Comparison of ENCODE assay signal across 21 cellular contexts in genomic region chr17:32317353-32317752, GRCh38.
"Had no signal": no experiment of that assay in that cellular context is flagged by ENCODE, and none has a peak within 500 bp of the region (broad histone marks: within the 10 kb centered on the region; RNA-seq: fewer than 3 reads in every experiment).

No MANE protein-coding gene starts in this region.

- H3K27ac ChIP-seq: HL-60, SJSA1, SK-N-MC had no signal

- H3K4me3 ChIP-seq: MG63, SJSA1, SK-N-MC had no signal

- H3K9me3 ChIP-seq: MG63, SJSA1 had no signal

- DNase-seq: KBM-7, MG63, NCI-H1092 treated with DMSO at 0.1 percent for 48 hours, NCI-H1436, NCI-H187, NCI-H2029, NCI-H2081 treated with DMSO at 0.1 percent for 48 hours, NCI-H2171 treated with DMSO at 0.1 percent for 48 hours, NCI-H345, NCI-H446 treated with DMSO at 0.1 percent for 48 hours, NCI-H510A treated with DMSO at 0.1 percent for 48 hours, NCI-H526, NCI-H82, Right ventricle myocardium superior, RPMI8226, SIG-M5 had no signal

- H3K27me3 ChIP-seq: MG63, SJSA1 had no signal

- H3K36me3 ChIP-seq: MG63, SJSA1 had no signal

- H3K4me1 ChIP-seq: SJSA1 had no signal

- FAIRE-seq: HTR-8/SVneo, RCC 7860 had no signal
